ENCODE assay signal across 10 cellular contexts in genomic region chr12:45878630-45879255, GRCh38.
A peak's percentile ranks its signal among the peaks of the same experiment; 100 is the strongest.
DNase-seq lines count a peak whose midpoint lies in the region; ATAC-seq and TF ChIP-seq lines count a peak whose summit lies in the region.
"Had no signal": no experiment of that assay in that cellular context is flagged by ENCODE, and none has a peak within 500 bp of the region (broad histone marks: within the 10 kb centered on the region; RNA-seq: fewer than 3 reads in every experiment).

No MANE protein-coding gene starts in this region.

- H3K4me3 Mint-ChIP-seq in memory B cell, result no peak overlapping the region
- H3K4me3 Mint-ChIP-seq: stimulated activated naive B cell treated with anti-CD40 and anti-IgM and Interleukin-4, amounts not matched to agents 10 μg/mL and 1 μg/mL and 100 μg/mL, for 72 hours had no signal

- peaks cover 2% of the 10 kb centered on the region for H3K9me3 Mint-ChIP-seq in memory B cell

- H3K27me3 ChIP-seq in BLaER1 (no peaks in the 10 kb centered on the region), Karpas-422 (ENCODE audit: low read length) (no peaks in the 10 kb centered on the region)
- H3K27me3 ChIP-seq: right lobe of liver had no signal

- H3K36me3 ChIP-seq in BLaER1 (peaks cover 72% of the 10 kb centered on the region), Karpas-422 (ENCODE audit: insufficient read depth, low read length) (peaks cover 72% of the 10 kb centered on the region)

- no peaks in the 10 kb centered on the region for H3K27me3 Mint-ChIP-seq in memory B cell
- H3K27me3 Mint-ChIP-seq: stimulated activated naive B cell treated with anti-CD40 and anti-IgM and Interleukin-4, amounts not matched to agents 10 μg/mL and 1 μg/mL and 100 μg/mL, for 72 hours had no signal

- H3K4me3 ChIP-seq in BLaER1 (no peak overlapping the region), Karpas-422 (ENCODE audit: low read length) (no peak overlapping the region)
- H3K4me3 ChIP-seq: right lobe of liver had no signal

- H4K20me1 ChIP-seq in BLaER1 (no peaks in the 10 kb centered on the region; the same call in 1 of the 2 replicates), Karpas-422 (ENCODE audit: insufficient read depth, low read depth, low read length) (no peaks in the 10 kb centered on the region)

- H3K4me1 ChIP-seq in BLaER1 (peaks cover 14% of the 10 kb centered on the region; the same call in 1 of the 2 replicates), Karpas-422 (ENCODE audit: low read length) (no peaks in the 10 kb centered on the region)
- H3K4me1 ChIP-seq: right lobe of liver had no signal

- peaks cover 66% of the 10 kb centered on the region for H3K79me2 ChIP-seq in Karpas-422 (ENCODE audit: low read length)

- H2AFZ ChIP-seq in Karpas-422 (ENCODE audit: low read length), result no peak overlapping the region

- H3K9ac ChIP-seq in BLaER1, result no peak overlapping the region
- no peak overlapping the region for H3K9ac ChIP-seq in Karpas-422 (ENCODE audit: low read length)

- no peak for ATAC-seq in memory B cell (ENCODE audit: low read depth)
- ATAC-seq in HG03442 (IDR thresholded peaks at IDR 0.05; ENCODE audit: unreplicated experiment), result no peak
- ATAC-seq: stimulated activated naive B cell treated with anti-CD40 and anti-IgM and Interleukin-4, amounts not matched to agents 10 μg/mL and 1 μg/mL and 100 μg/mL, for 72 hours had no signal

- peak; percentile 10 for DNase-seq in GM10266 (ENCODE audit: extremely low spot score)
- peak; percentile 2 for DNase-seq in activated T-helper 9 cell treated with anti-CD3 and anti-CD28 coated beads, Interleukin-2, amount 50 U/mL, for 16 hours (ENCODE audit: low read depth)
- no peak for DNase-seq in memory B cell (ENCODE audit: low spot score in 2 of 2)
- DNase-seq in glomerular visceral epithelial cell (ENCODE audit: extremely low spot score), result no peak
- no peak for DNase-seq in SW 1271 (lab: John Stamatoyannopoulos, UW)
- no peak for DNase-seq in Karpas-422
- DNase-seq: right lobe of liver; stimulated activated naive B cell treated with anti-CD40 and anti-IgM and Interleukin-4, amounts not matched to agents 10 μg/mL and 1 μg/mL and 100 μg/mL, for 72 hours had no signal

- peak overlapping the region; percentile 11 for H3K27ac Mint-ChIP-seq in memory B cell
- H3K27ac Mint-ChIP-seq: stimulated activated naive B cell treated with anti-CD40 and anti-IgM and Interleukin-4, amounts not matched to agents 10 μg/mL and 1 μg/mL and 100 μg/mL, for 72 hours had no signal

- no peak for TF ChIP-seq CTCF in GM10266 (IDR thresholded peaks at IDR 0.05; ENCODE audit: control insufficient read depth, insufficient read depth, low read depth, missing control alignments)

- H3K27ac ChIP-seq in BLaER1, result peak overlapping the region; percentile 10
- no peak overlapping the region for H3K27ac ChIP-seq in Karpas-422 (ENCODE audit: low read length)

- H3K36me3 Mint-ChIP-seq in memory B cell, result peaks cover 46% of the 10 kb centered on the region

- H3K9me2 ChIP-seq in Karpas-422 (replicated peaks; ENCODE audit: insufficient read depth, low read length), result no peaks in the 10 kb centered on the region

- peaks cover 6% of the 10 kb centered on the region for H3K4me1 Mint-ChIP-seq in memory B cell

- H3K9me3 ChIP-seq in BLaER1 (peaks cover 50% of the 10 kb centered on the region), Karpas-422 (ENCODE audit: low read length) (peaks cover 9% of the 10 kb centered on the region; the same call in 1 of the 2 replicates)
- H3K9me3 ChIP-seq: right lobe of liver had no signal

- 0 out of 2 replicates have a peak overlapping the region, but pooled peaks have one; percentile 17 for H3K4me2 ChIP-seq in BLaER1
- H3K4me2 ChIP-seq in Karpas-422 (ENCODE audit: low read depth, low read length, poor library complexity, severe bottlenecking), result no peak overlapping the region

Comparison
In these comparisons a context has a peak if more than half of its experiments do, and no peak if none do; other contexts are left out.
1. DNase-seq: peak in GM10266 (single experiment) and activated T-helper 9 cell treated with anti-CD3 and anti-CD28 coated beads, Interleukin-2, amount 50 U/mL, for 16 hours (single experiment); none in memory B cell (0 of 2), glomerular visceral epithelial cell (single experiment), SW 1271 (0 of 2) and Karpas-422 (single experiment).